In the genomic region with DNA sequence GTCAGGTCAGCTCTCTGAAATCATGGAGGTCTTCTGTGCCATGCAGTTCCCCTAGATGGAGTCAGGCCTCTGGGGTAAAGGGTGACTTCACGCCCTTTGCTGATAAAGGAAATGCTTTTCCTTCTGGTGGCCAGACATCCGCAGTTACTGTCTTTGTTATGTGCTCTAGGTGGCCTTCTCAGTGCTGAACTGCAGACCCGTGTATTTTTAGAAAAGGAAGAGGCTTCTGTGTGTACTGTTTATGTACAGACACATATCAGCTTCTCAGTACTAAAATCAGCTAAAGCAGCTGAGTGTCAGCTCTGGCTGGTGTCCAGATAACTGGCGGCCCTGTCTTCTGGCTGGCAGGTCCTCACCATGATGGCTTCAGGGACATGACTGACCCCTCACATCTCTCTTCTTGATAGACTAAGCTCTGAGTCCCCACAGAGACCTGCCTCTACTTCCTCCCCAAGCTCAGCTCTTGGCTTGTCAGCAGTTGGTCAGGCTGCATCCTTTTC, we compare ENCODE assay signal across 8 cellular contexts.
DNase-seq lines count a peak whose midpoint lies in the region; ATAC-seq and TF ChIP-seq lines count a peak whose summit lies in the region.

No MANE protein-coding gene starts in this region.

- peaks cover 48% of the 10 kb centered on the region for H3K4me1 ChIP-seq in psoas muscle

- no peaks in the 10 kb centered on the region for H3K27me3 Mint-ChIP-seq in IgD-negative memory B cell
- no peaks in the 10 kb centered on the region for H3K27me3 Mint-ChIP-seq in dendritic cell treated with granulocyte-macrophage colony-stimulating factor and Interleukin-4, amounts not matched to agents 40 ng/mL and 50 ng/mL, for 4 days

- no peaks in the 10 kb centered on the region for H3K27me3 ChIP-seq in psoas muscle (ENCODE audit: insufficient read depth in 3 of 3, low read length in 2 of 3)

- no peak overlapping the region for H3K4me3 ChIP-seq in psoas muscle

- H3K4me1 Mint-ChIP-seq in IgD-negative memory B cell = peaks cover 19 to 30% (median 20%) of the 10 kb centered on the region in 3 donors
- peaks cover 96% of the 10 kb centered on the region for H3K4me1 Mint-ChIP-seq in dendritic cell treated with granulocyte-macrophage colony-stimulating factor and Interleukin-4, amounts not matched to agents 40 ng/mL and 50 ng/mL, for 4 days (ENCODE audit: low read depth)

- H3K4me3 Mint-ChIP-seq in IgD-negative memory B cell = peak overlapping the region in 2 of 4 donors; percentile 38 to 86
- H3K4me3 Mint-ChIP-seq in dendritic cell treated with granulocyte-macrophage colony-stimulating factor and Interleukin-4, amounts not matched to agents 40 ng/mL and 50 ng/mL, for 4 days = no peak overlapping the region

- ATAC-seq in psoas muscle = peak in 3 of 4 donors; percentile 14 to 47 (median 29)

- WGBS in psoas muscle, 3 donors = 17 to 26% (median 26%) methylated on average over 4 of the region's 4 CpGs

- no peaks in the 10 kb centered on the region for H3K36me3 Mint-ChIP-seq in IgD-negative memory B cell
- no peaks in the 10 kb centered on the region for H3K36me3 Mint-ChIP-seq in dendritic cell treated with granulocyte-macrophage colony-stimulating factor and Interleukin-4, amounts not matched to agents 40 ng/mL and 50 ng/mL, for 4 days (ENCODE audit: low read depth)

- H3K27ac ChIP-seq in psoas muscle = no peak overlapping the region

- intact Hi-C loops in dendritic cell treated with granulocyte-macrophage colony-stimulating factor and Interleukin-4, amounts not matched to agents 40 ng/mL and 50 ng/mL, for 4 days (cut with micrococcal nuclease) = loop anchor here (1.0 kb wide), 1 partner anchor 8 kb away; no protein-coding TSS in a partner anchor
- intact Hi-C loops in psoas muscle (cut with DNase I) = loop anchor here in 1 of 2 donors (2.0 kb wide), 1 partner anchor 77 kb away; no protein-coding TSS in a partner anchor

- H3K9me3 ChIP-seq in psoas muscle = no peaks in the 10 kb centered on the region

- no peaks in the 10 kb centered on the region for H3K9me3 Mint-ChIP-seq in IgD-negative memory B cell
- H3K9me3 Mint-ChIP-seq in dendritic cell treated with granulocyte-macrophage colony-stimulating factor and Interleukin-4, amounts not matched to agents 40 ng/mL and 50 ng/mL, for 4 days = no peaks in the 10 kb centered on the region

- H3K36me3 ChIP-seq in psoas muscle (ENCODE audit: insufficient read depth in 1 of 2, low read depth in 1 of 2) = no peaks in the 10 kb centered on the region

- peak overlapping the region; percentile 23 to 94 (median 64) for H3K27ac Mint-ChIP-seq in IgD-negative memory B cell
- peak overlapping the region; percentile 66 for H3K27ac Mint-ChIP-seq in dendritic cell treated with granulocyte-macrophage colony-stimulating factor and Interleukin-4, amounts not matched to agents 40 ng/mL and 50 ng/mL, for 4 days

- no peak for TF ChIP-seq CTCF in psoas muscle (IDR thresholded peaks at IDR 0.05)

- DNase-seq in NCI-H345 (lab: John Stamatoyannopoulos, UW) = peak; percentile 37
- no peak for DNase-seq in NCI-H345 treated with DMSO at 0.1 percent for 48 hours (lab: John Stamatoyannopoulos, UW; ENCODE audit: unreplicated experiment)
- no peak for DNase-seq in psoas muscle
- no peak for DNase-seq in NCI-H2107 (lab: John Stamatoyannopoulos, UW)
- no peak for DNase-seq in NCI-H774 (lab: John Stamatoyannopoulos, UW)
- DNase-seq in activated CD4-positive, alpha-beta T cell treated with anti-CD3 and anti-CD28 coated beads, Interleukin-2, amount 50 U/mL, for 1 hour = no peak
